In the genomic region with DNA sequence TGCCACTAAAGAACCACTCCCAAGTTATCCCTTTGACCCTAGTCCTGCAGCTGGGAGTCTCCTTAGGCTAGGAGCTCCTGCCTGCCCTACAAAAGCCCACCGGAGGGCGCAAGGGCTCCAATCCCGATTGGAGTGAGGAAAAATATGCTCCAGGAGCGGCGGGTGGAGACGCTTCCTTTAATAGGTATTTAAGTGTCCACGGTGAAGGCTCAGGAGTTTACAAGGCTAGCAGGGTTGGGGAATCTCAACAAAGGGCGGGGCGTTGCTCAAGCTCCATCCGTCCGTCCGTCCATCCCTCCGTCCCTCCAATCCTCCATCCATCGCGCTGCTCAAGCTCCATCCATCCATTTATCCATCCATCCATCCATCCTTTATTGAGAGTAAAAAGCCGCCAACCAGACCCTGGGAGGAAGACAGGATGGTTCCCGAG, we compare ENCODE assay signal across 8 cellular contexts. TPM values are rescaled to one million over a fixed set of nuclear protein-coding genes. Genes with fewer than 3 reads are reported as not detected.
DNase-seq lines count a peak whose midpoint lies in the region; ATAC-seq and TF ChIP-seq lines count a peak whose summit lies in the region.

No MANE protein-coding gene starts in this region.

- H3K4me1 Mint-ChIP-seq in activated T-helper 1 cell treated with anti-CD3 and anti-CD28 coated beads, Interleukin-12 subunit alpha, Interleukin-12 subunit beta, Interleukin-2, Interleukin-4 antibody, amounts not matched to agents 30 ng/mL and 10 ng/mL and 1 ng/mL, durations not matched to agents 14 hours and 24 hours and 36 hours (ENCODE audit: low read depth) = peaks cover 24% of the 10 kb centered on the region
- H3K4me1 Mint-ChIP-seq in natural killer cell treated with Interleukin-12 subunit alpha and Interleukin-12 subunit beta and Interleukin-15 and Interleukin-18, amount 100 ng/mL, for 72 hours (ENCODE audit: low read depth in 2 of 2) = peaks cover 19 to 33% of the 10 kb centered on the region in 2 donors

- H3K27ac Mint-ChIP-seq in activated T-helper 1 cell treated with anti-CD3 and anti-CD28 coated beads, Interleukin-12 subunit alpha, Interleukin-12 subunit beta, Interleukin-2, Interleukin-4 antibody, amounts not matched to agents 30 ng/mL and 10 ng/mL and 1 ng/mL, durations not matched to agents 14 hours and 24 hours and 36 hours = peak overlapping the region; percentile 92
- H3K27ac Mint-ChIP-seq in natural killer cell treated with Interleukin-12 subunit alpha and Interleukin-12 subunit beta and Interleukin-15 and Interleukin-18, amount 100 ng/mL, for 72 hours = peak overlapping the region; percentile 88 to 96

- intact Hi-C loops in activated T-helper 1 cell treated with anti-CD3 and anti-CD28 coated beads, Interleukin-12 subunit alpha, Interleukin-12 subunit beta, Interleukin-2, Interleukin-4 antibody, amounts not matched to agents 30 ng/mL and 10 ng/mL and 1 ng/mL, durations not matched to agents 14 hours and 24 hours and 36 hours (cut with micrococcal nuclease) = loop anchor here (1.0 to 2.0 kb wide), 7 partner anchors 11 to 128 kb away; a partner anchor contains a TSS

- no peaks in the 10 kb centered on the region for H3K9me3 Mint-ChIP-seq in activated T-helper 1 cell treated with anti-CD3 and anti-CD28 coated beads, Interleukin-12 subunit alpha, Interleukin-12 subunit beta, Interleukin-2, Interleukin-4 antibody, amounts not matched to agents 30 ng/mL and 10 ng/mL and 1 ng/mL, durations not matched to agents 14 hours and 24 hours and 36 hours
- no peaks in the 10 kb centered on the region for H3K9me3 Mint-ChIP-seq in natural killer cell treated with Interleukin-12 subunit alpha and Interleukin-12 subunit beta and Interleukin-15 and Interleukin-18, amount 100 ng/mL, for 72 hours

- peak overlapping the region; percentile 95 for H3K4me3 Mint-ChIP-seq in activated T-helper 1 cell treated with anti-CD3 and anti-CD28 coated beads, Interleukin-12 subunit alpha, Interleukin-12 subunit beta, Interleukin-2, Interleukin-4 antibody, amounts not matched to agents 30 ng/mL and 10 ng/mL and 1 ng/mL, durations not matched to agents 14 hours and 24 hours and 36 hours
- peak overlapping the region; percentile 99 for H3K4me3 Mint-ChIP-seq in natural killer cell treated with Interleukin-12 subunit alpha and Interleukin-12 subunit beta and Interleukin-15 and Interleukin-18, amount 100 ng/mL, for 72 hours

- ATAC-seq in HG02623 (IDR thresholded peaks at IDR 0.05; ENCODE audit: unreplicated experiment) = peak; percentile 12
- ATAC-seq in natural killer cell treated with Interleukin-12 subunit alpha and Interleukin-12 subunit beta and Interleukin-15 and Interleukin-18, amount 100 ng/mL, for 72 hours = peak in 1 of 2 donors; percentile 20

- peak overlapping the region; percentile 87 for H3K4me3 ChIP-seq in fibroblast of villous mesenchyme (ENCODE audit: low read depth, low read length)

- TF ChIP-seq CTCF in fibroblast of villous mesenchyme (IDR thresholded peaks at IDR 0.05; ENCODE audit: insufficient read depth, low read depth, low read length) = peak; percentile 79

- no peaks in the 10 kb centered on the region for H3K27me3 Mint-ChIP-seq in activated T-helper 1 cell treated with anti-CD3 and anti-CD28 coated beads, Interleukin-12 subunit alpha, Interleukin-12 subunit beta, Interleukin-2, Interleukin-4 antibody, amounts not matched to agents 30 ng/mL and 10 ng/mL and 1 ng/mL, durations not matched to agents 14 hours and 24 hours and 36 hours (ENCODE audit: insufficient read depth)
- no peaks in the 10 kb centered on the region for H3K27me3 Mint-ChIP-seq in natural killer cell treated with Interleukin-12 subunit alpha and Interleukin-12 subunit beta and Interleukin-15 and Interleukin-18, amount 100 ng/mL, for 72 hours

- DNase-seq in SIG-M5 treated with dmso at 0.1 percent for 504 hours (lab: John Stamatoyannopoulos, UW; ENCODE audit: unreplicated experiment) = peak; percentile 35
- no peak for DNase-seq in SIG-M5 (lab: John Stamatoyannopoulos, UW)
- peak; percentile 76 for DNase-seq in NCI-H2171 treated with DMSO at 0.1 percent for 48 hours (lab: John Stamatoyannopoulos, UW)
- DNase-seq in activated T-helper 1 cell treated with anti-CD3 and anti-CD28 coated beads, Interleukin-12 subunit alpha, Interleukin-12 subunit beta, Interleukin-2, Interleukin-4 antibody, amounts not matched to agents 30 ng/mL and 10 ng/mL and 1 ng/mL, durations not matched to agents 14 hours and 24 hours and 36 hours (ENCODE audit: low spot score) = no peak
- DNase-seq in fibroblast of villous mesenchyme (ENCODE audit: low read depth) = peak; percentile 74
- DNase-seq in natural killer cell treated with Interleukin-12 subunit alpha and Interleukin-12 subunit beta and Interleukin-15 and Interleukin-18, amount 100 ng/mL, for 72 hours (ENCODE audit: low spot score) = no peak
- DNase-seq in mesenteric fat pad (ENCODE audit: low spot score) = no peak

- H3K36me3 Mint-ChIP-seq in activated T-helper 1 cell treated with anti-CD3 and anti-CD28 coated beads, Interleukin-12 subunit alpha, Interleukin-12 subunit beta, Interleukin-2, Interleukin-4 antibody, amounts not matched to agents 30 ng/mL and 10 ng/mL and 1 ng/mL, durations not matched to agents 14 hours and 24 hours and 36 hours (ENCODE audit: low read depth) = peaks cover 3% of the 10 kb centered on the region
- H3K36me3 Mint-ChIP-seq in natural killer cell treated with Interleukin-12 subunit alpha and Interleukin-12 subunit beta and Interleukin-15 and Interleukin-18, amount 100 ng/mL, for 72 hours = no peaks in the 10 kb centered on the region

RNA-seq across cellular contexts. Expression of a gene that starts 0.6 kb away (rescaled TPM):
- 21.2 and 26.9 TPM in 2 replicates for total RNA-seq in activated T-helper 1 cell treated with anti-CD3 and anti-CD28 coated beads, Interleukin-12 subunit alpha, Interleukin-12 subunit beta, Interleukin-2, Interleukin-4 antibody, amounts not matched to agents 30 ng/mL and 10 ng/mL and 1 ng/mL, durations not matched to agents 14 hours and 24 hours and 36 hours
- 33.2 and 34.5 TPM in 2 replicates for total RNA-seq in fibroblast of villous mesenchyme
- 10 to 100 TPM; 30.1 to 41.3 TPM for total RNA-seq in natural killer cell treated with Interleukin-12 subunit alpha and Interleukin-12 subunit beta and Interleukin-15 and Interleukin-18, amount 100 ng/mL, for 72 hours
- total RNA-seq in mesenteric fat pad = 31.4 TPM

RNA-seq across cellular contexts. Expression of a gene that starts 10.8 kb away (rescaled TPM):
- 230 and 234 TPM in 2 replicates for total RNA-seq in activated T-helper 1 cell treated with anti-CD3 and anti-CD28 coated beads, Interleukin-12 subunit alpha, Interleukin-12 subunit beta, Interleukin-2, Interleukin-4 antibody, amounts not matched to agents 30 ng/mL and 10 ng/mL and 1 ng/mL, durations not matched to agents 14 hours and 24 hours and 36 hours
- 0.43 and 0.64 TPM in 2 replicates for total RNA-seq in fibroblast of villous mesenchyme
- total RNA-seq in natural killer cell treated with Interleukin-12 subunit alpha and Interleukin-12 subunit beta and Interleukin-15 and Interleukin-18, amount 100 ng/mL, for 72 hours = 100 to 1,000 TPM in 1 of 2 donors, 10 to 100 TPM in 1; 56.3 to 108 TPM
- total RNA-seq in mesenteric fat pad = 4.1 TPM

RNA-seq across cellular contexts. Expression of a gene that starts 23.3 kb away (rescaled TPM):
- 110 and 111 TPM in 2 replicates for total RNA-seq in activated T-helper 1 cell treated with anti-CD3 and anti-CD28 coated beads, Interleukin-12 subunit alpha, Interleukin-12 subunit beta, Interleukin-2, Interleukin-4 antibody, amounts not matched to agents 30 ng/mL and 10 ng/mL and 1 ng/mL, durations not matched to agents 14 hours and 24 hours and 36 hours
- 20.0 and 30.7 TPM in 2 replicates for total RNA-seq in fibroblast of villous mesenchyme
- 100 to 1,000 TPM in 1 of 2 donors, 10 to 100 TPM in 1; 95.4 to 153 TPM for total RNA-seq in natural killer cell treated with Interleukin-12 subunit alpha and Interleukin-12 subunit beta and Interleukin-15 and Interleukin-18, amount 100 ng/mL, for 72 hours
- total RNA-seq in mesenteric fat pad = 29.4 TPM

RNA-seq across cellular contexts. Expression of a gene that starts 42.3 kb away (rescaled TPM):
- not detected in 2 replicates for total RNA-seq in activated T-helper 1 cell treated with anti-CD3 and anti-CD28 coated beads, Interleukin-12 subunit alpha, Interleukin-12 subunit beta, Interleukin-2, Interleukin-4 antibody, amounts not matched to agents 30 ng/mL and 10 ng/mL and 1 ng/mL, durations not matched to agents 14 hours and 24 hours and 36 hours
- total RNA-seq in fibroblast of villous mesenchyme (not detected in 2 replicates), mesenteric fat pad (0.67 TPM)
- 1 to 10 TPM in 1 of 2 donors, not detected in 1; 1.7 TPM for total RNA-seq in natural killer cell treated with Interleukin-12 subunit alpha and Interleukin-12 subunit beta and Interleukin-15 and Interleukin-18, amount 100 ng/mL, for 72 hours

RNA-seq across cellular contexts. Expression of a gene that starts 49.0 kb away (rescaled TPM):
- 18.3 and 21.1 TPM in 2 replicates for total RNA-seq in activated T-helper 1 cell treated with anti-CD3 and anti-CD28 coated beads, Interleukin-12 subunit alpha, Interleukin-12 subunit beta, Interleukin-2, Interleukin-4 antibody, amounts not matched to agents 30 ng/mL and 10 ng/mL and 1 ng/mL, durations not matched to agents 14 hours and 24 hours and 36 hours
- total RNA-seq in fibroblast of villous mesenchyme (29.4 and 35.4 TPM in 2 replicates), mesenteric fat pad (7.5 TPM)
- total RNA-seq in natural killer cell treated with Interleukin-12 subunit alpha and Interleukin-12 subunit beta and Interleukin-15 and Interleukin-18, amount 100 ng/mL, for 72 hours = 10 to 100 TPM; 38.4 to 42.5 TPM

Comparison
In these comparisons a context has a peak if more than half of its experiments do, and no peak if none do; other contexts are left out.
1. DNase-seq: peak in SIG-M5 treated with dmso at 0.1 percent for 504 hours (single experiment), NCI-H2171 treated with DMSO at 0.1 percent for 48 hours (single experiment) and fibroblast of villous mesenchyme (single experiment); none in SIG-M5 (single experiment), activated T-helper 1 cell treated with anti-CD3 and anti-CD28 coated beads, Interleukin-12 subunit alpha, Interleukin-12 subunit beta, Interleukin-2, Interleukin-4 antibody, amounts not matched to agents 30 ng/mL and 10 ng/mL and 1 ng/mL, durations not matched to agents 14 hours and 24 hours and 36 hours (single experiment), natural killer cell treated with Interleukin-12 subunit alpha and Interleukin-12 subunit beta and Interleukin-15 and Interleukin-18, amount 100 ng/mL, for 72 hours (single experiment) and mesenteric fat pad (single experiment).
2. RNA of a gene that starts 10.8 kb away (total RNA-seq): 230 to 234 TPM in activated T-helper 1 cell treated with anti-CD3 and anti-CD28 coated beads, Interleukin-12 subunit alpha, Interleukin-12 subunit beta, Interleukin-2, Interleukin-4 antibody, amounts not matched to agents 30 ng/mL and 10 ng/mL and 1 ng/mL, durations not matched to agents 14 hours and 24 hours and 36 hours and 56.3 to 108 TPM in natural killer cell treated with Interleukin-12 subunit alpha and Interleukin-12 subunit beta and Interleukin-15 and Interleukin-18, amount 100 ng/mL, for 72 hours; 4.1 TPM in mesenteric fat pad (single experiment) and 0.43 to 0.64 TPM in fibroblast of villous mesenchyme; every median in the first group is over 10 times any median in the second.